In genomic region chr1:27427836-27428315, GRCh38 we compare ENCODE assay signal across 10 cellular contexts. TPM values are rescaled to one million over a fixed set of nuclear protein-coding genes. Genes with fewer than 3 reads are reported as not detected.
A peak's percentile ranks its signal among the peaks of the same experiment; 100 is the strongest.
DNase-seq lines count a peak whose midpoint lies in the region; ATAC-seq and TF ChIP-seq lines count a peak whose summit lies in the region.
"Had no signal": no experiment of that assay in that cellular context is flagged by ENCODE, and none has a peak within 500 bp of the region (broad histone marks: within the 10 kb centered on the region; RNA-seq: fewer than 3 reads in every experiment).

No MANE protein-coding gene starts in this region.

- DNase-seq in activated T-cell treated with anti-CD3 and anti-CD28 coated beads, Interleukin-2, amount 50 U/mL, for 72 hours = no peak
- DNase-seq in activated T-cell treated with anti-CD3 and anti-CD28 coated beads for 4 hours (no peak), dedifferentiated amniotic fluid mesenchymal stem cell (ENCODE audit: extremely low spot score) (peak; percentile 36), tibial artery (no peak), SHP77 (lab: John Stamatoyannopoulos, UW) (no peak), COLO668 (lab: John Stamatoyannopoulos, UW; ENCODE audit: unreplicated experiment) (no peak), hepatic stellate cell (ENCODE audit: low spot score) (no peak)
- DNase-seq: MG63, small intestine had no signal

- peak overlapping the region; percentile 90 for H3K4me3 Mint-ChIP-seq in activated T-cell treated with anti-CD3 and anti-CD28 coated beads, Interleukin-2, amount 50 U/mL, for 72 hours

- H3K27me3 ChIP-seq in muscle layer of duodenum (ENCODE audit: low read depth, low read length) (no peaks in the 10 kb centered on the region), tibial artery (no peaks in the 10 kb centered on the region)
- H3K27me3 ChIP-seq: MG63 had no signal

- TF ChIP-seq CTCF in tibial artery (IDR thresholded peaks at IDR 0.05) = no peak

- H3K4me1 Mint-ChIP-seq in activated T-cell treated with anti-CD3 and anti-CD28 coated beads, Interleukin-2, amount 50 U/mL, for 72 hours (ENCODE audit: low read depth) = peaks cover 72% of the 10 kb centered on the region

- peak overlapping the region; percentile 93 for H3K27ac Mint-ChIP-seq in activated T-cell treated with anti-CD3 and anti-CD28 coated beads, Interleukin-2, amount 50 U/mL, for 72 hours

- intact Hi-C loops in tibial artery (cut with DNase I; ENCODE audit: low total_unique reads) = no loop called here

- H3K9me3 Mint-ChIP-seq in activated T-cell treated with anti-CD3 and anti-CD28 coated beads, Interleukin-2, amount 50 U/mL, for 72 hours = no peaks in the 10 kb centered on the region

- H3K4me3 ChIP-seq in muscle layer of duodenum (ENCODE audit: low read depth in 1 of 2, low read length in 2 of 2) (peak overlapping the region in 1 of 2 donors; percentile 42), tibial artery (peak overlapping the region; percentile 45 to 51)
- H3K4me3 ChIP-seq: MG63 had no signal

- H3K36me3 ChIP-seq in muscle layer of duodenum (ENCODE audit: control insufficient read depth in 1 of 2, insufficient read depth in 2 of 2, low read length in 2 of 2) (peaks cover 0 to 4% of the 10 kb centered on the region in 2 donors), tibial artery (peaks cover 0 to 16% (median 7%) of the 10 kb centered on the region in 3 donors)

- H3K9me3 ChIP-seq in muscle layer of duodenum (ENCODE audit: control insufficient read depth in 1 of 2, low read length in 2 of 2) = no peaks in the 10 kb centered on the region
- no peaks in the 10 kb centered on the region for H3K9me3 ChIP-seq in tibial artery
- H3K9me3 ChIP-seq: MG63 had no signal

- H3K4me1 ChIP-seq in muscle layer of duodenum (ENCODE audit: control insufficient read depth in 1 of 2, insufficient read depth in 2 of 2, low read length in 2 of 2) (peaks cover 19 to 54% of the 10 kb centered on the region in 2 donors), tibial artery (peaks cover 0 to 97% (median 67%) of the 10 kb centered on the region in 4 donors)

- peak overlapping the region; percentile 66 for H3K27ac ChIP-seq in muscle layer of duodenum (ENCODE audit: low read length)
- H3K27ac ChIP-seq in tibial artery = peak overlapping the region; percentile 86 to 89

- peaks cover 0 to 8% of the 10 kb centered on the region in 2 donors for H3K36me3 Mint-ChIP-seq in activated T-cell treated with anti-CD3 and anti-CD28 coated beads, Interleukin-2, amount 50 U/mL, for 72 hours (ENCODE audit: insufficient read depth in 2 of 2)

- no peaks in the 10 kb centered on the region for H3K27me3 Mint-ChIP-seq in activated T-cell treated with anti-CD3 and anti-CD28 coated beads, Interleukin-2, amount 50 U/mL, for 72 hours (ENCODE audit: low read depth)

- ATAC-seq in activated T-cell treated with anti-CD3 and anti-CD28 coated beads, Interleukin-2, amount 50 U/mL, for 72 hours (replicated peaks in 1 of 2) = no peak

RNA-seq across cellular contexts. Expression of gene GPR3, which starts 35.5 kb away (rescaled TPM):
- under 1 TPM; 0.81 to 0.91 TPM for total RNA-seq in activated T-cell treated with anti-CD3 and anti-CD28 coated beads, Interleukin-2, amount 50 U/mL, for 72 hours

RNA-seq across cellular contexts. Expression of gene CD164L2, which starts 44.7 kb away (rescaled TPM):
- not detected for total RNA-seq in activated T-cell treated with anti-CD3 and anti-CD28 coated beads, Interleukin-2, amount 50 U/mL, for 72 hours

RNA-seq across cellular contexts. Expression of gene FCN3, which starts 53.3 kb away (rescaled TPM):
- not detected for total RNA-seq in activated T-cell treated with anti-CD3 and anti-CD28 coated beads, Interleukin-2, amount 50 U/mL, for 72 hours
